ENCODE assay signal across 27 cellular contexts in genomic region chr10:60298408-60299389, GRCh38.
DNase-seq lines count a peak whose midpoint lies in the region; ATAC-seq and TF ChIP-seq lines count a peak whose summit lies in the region.
"Had no signal": no experiment of that assay in that cellular context is flagged by ENCODE, and none has a peak within 500 bp of the region (broad histone marks: within the 10 kb centered on the region; RNA-seq: fewer than 3 reads in every experiment).

No MANE protein-coding gene starts in this region.

- H3K4me1 Mint-ChIP-seq in brain: peaks cover 39% of the 10 kb centered on the region
- H3K4me1 Mint-ChIP-seq in CD4-positive, alpha-beta T cell (ENCODE audit: low read depth): peaks cover 6% of the 10 kb centered on the region
- H3K4me1 Mint-ChIP-seq: CD14-positive monocyte had no signal

- TF ChIP-seq CTCF in cardiac muscle cell (IDR thresholded peaks at IDR 0.05; ENCODE audit: low read depth, low read length) (no peak), brain (conservative IDR thresholded peaks at IDR 0.05) (no peak), colonic mucosa (IDR thresholded peaks at IDR 0.05) (no peak)
- TF ChIP-seq CTCF in CD4-positive, alpha-beta T cell (IDR thresholded peaks at IDR 0.05): no peak

- H3K27me3 ChIP-seq in cardiac muscle cell: no peaks in the 10 kb centered on the region
- H3K27me3 ChIP-seq in right cardiac atrium (ENCODE audit: control insufficient read depth, insufficient read depth): no peaks in the 10 kb centered on the region
- no peaks in the 10 kb centered on the region for H3K27me3 ChIP-seq in stomach smooth muscle (ENCODE audit: control insufficient read depth in 1 of 2, insufficient read depth in 2 of 2, low read length in 2 of 2)
- H3K27me3 ChIP-seq in colonic mucosa: no peaks in the 10 kb centered on the region
- H3K27me3 ChIP-seq in CD4-positive, alpha-beta T cell (ENCODE audit: control insufficient read depth, insufficient read depth, low read length): no peaks in the 10 kb centered on the region
- H3K27me3 ChIP-seq: suprapubic skin, upper lobe of right lung had no signal

- CTCF ChIA-PET in CD4-positive, alpha-beta T cell (lab: Charles Lee): no interaction called here

- no peak for DNase-seq in cardiac muscle cell (ENCODE audit: low read depth in 1 of 2, low spot score in 1 of 2)
- DNase-seq in left cardiac atrium: no peak
- DNase-seq in right cardiac atrium: no peak
- no peak for DNase-seq in colonic mucosa
- no peak for DNase-seq in CD4-positive, alpha-beta T cell
- DNase-seq: activated CD4-positive, alpha-beta memory T cell treated with anti-CD3 and anti-CD28 coated beads for 36 hours; activated CD4-positive, alpha-beta T cell treated with anti-CD3 and anti-CD28 coated beads for 1 hour; activated naive CD4-positive, alpha-beta T cell treated with Interleukin-2 at 50 U/mL for 16 hours; Calu3; DND-41; GOT3; head of caudate nucleus; kidney; NCI-H1436 treated with DMSO at 0.1 percent for 48 hours; NCI-H526; occipital lobe; small intestine; stimulated activated naive CD4-positive, alpha-beta T cell; upper lobe of right lung had no signal

- H3K27ac ChIP-seq in cardiac muscle cell (peak overlapping the region; percentile 98), right cardiac atrium (ENCODE audit: low read length) (no peak overlapping the region), stomach smooth muscle (ENCODE audit: low read length) (no peak overlapping the region), colonic mucosa (no peak overlapping the region)
- no peak overlapping the region for H3K27ac ChIP-seq in CD4-positive, alpha-beta T cell (ENCODE audit: low read depth, low read length)
- H3K27ac ChIP-seq: suprapubic skin, upper lobe of right lung had no signal

- POLR2A ChIA-PET in CD4-positive, alpha-beta T cell (lab: Charles Lee): no interaction called here

- peak overlapping the region in 1 of 2 donors; percentile 35 for H3K9ac ChIP-seq in stomach smooth muscle (ENCODE audit: low read length in 2 of 2)
- no peak overlapping the region for H3K9ac ChIP-seq in colonic mucosa (ENCODE audit: low read depth in 2 of 2, low read length in 2 of 2)

- H3K4me3 ChIP-seq in cardiac muscle cell (peak overlapping the region; percentile 14), right cardiac atrium (ENCODE audit: low read length) (peak overlapping the region; percentile 85), stomach smooth muscle (ENCODE audit: low read length in 2 of 2) (peak overlapping the region; percentile 4 to 56), colonic mucosa (no peak overlapping the region)
- H3K4me3 ChIP-seq: lung, suprapubic skin had no signal

- intact Hi-C loops in left cardiac atrium (cut with DNase I) (no loop called here), right cardiac atrium (cut with DNase I) (no loop called here), colonic mucosa (cut with DNase I) (no loop called here)
- intact Hi-C loops in CD4-positive, alpha-beta T cell (cut with DNase I, micrococcal nuclease): no loop called here

- H3K36me3 ChIP-seq in cardiac muscle cell: no peaks in the 10 kb centered on the region
- no peaks in the 10 kb centered on the region for H3K36me3 ChIP-seq in stomach smooth muscle (ENCODE audit: control insufficient read depth in 2 of 2, insufficient read depth in 2 of 2, low read length in 2 of 2)
- H3K36me3 ChIP-seq in colonic mucosa: no peaks in the 10 kb centered on the region
- H3K36me3 ChIP-seq: suprapubic skin, upper lobe of right lung had no signal

- H3K9me3 ChIP-seq in cardiac muscle cell (ENCODE audit: low read depth) (no peaks in the 10 kb centered on the region), right cardiac atrium (ENCODE audit: control insufficient read depth, low read length) (no peaks in the 10 kb centered on the region), stomach smooth muscle (ENCODE audit: control insufficient read depth in 2 of 2, low read length in 2 of 2) (no peaks in the 10 kb centered on the region), colonic mucosa (no peaks in the 10 kb centered on the region)
- H3K9me3 ChIP-seq in CD4-positive, alpha-beta T cell (ENCODE audit: control insufficient read depth, low read length): no peaks in the 10 kb centered on the region
- H3K9me3 ChIP-seq: suprapubic skin, upper lobe of right lung had no signal

- peak overlapping the region in 3 of 5 experiments; percentile 30 to 63 (median 49) for H3K4me3 Mint-ChIP-seq in brain
- no peak overlapping the region for H3K4me3 Mint-ChIP-seq in CD4-positive, alpha-beta T cell
- H3K4me3 Mint-ChIP-seq: activated CD4-positive, alpha-beta memory T cell treated with anti-CD3 and anti-CD28 coated beads for 36 hours; CD14-positive monocyte; natural killer cell treated with Interleukin-12 subunit alpha and Interleukin-12 subunit beta and Interleukin-15 and Interleukin-18, amount 100 ng/mL, for 72 hours; T-helper 2 cell treated with Interferon-gamma antibody and Interleukin-4, amounts not matched to agents 5 μg/mL and 100 μg/mL, for 36 hours had no signal

- 49% methylated on average over 9 of the region's 9 CpGs for WGBS in right cardiac atrium

- H3K9me3 Mint-ChIP-seq in brain: peaks cover 0 to 6% (median 3%) of the 10 kb centered on the region in 5 experiments
- H3K9me3 Mint-ChIP-seq in CD4-positive, alpha-beta T cell: no peaks in the 10 kb centered on the region
- H3K9me3 Mint-ChIP-seq: activated CD4-positive, alpha-beta memory T cell treated with anti-CD3 and anti-CD28 coated beads for 36 hours; natural killer cell treated with Interleukin-12 subunit alpha and Interleukin-12 subunit beta and Interleukin-15 and Interleukin-18, amount 100 ng/mL, for 72 hours; T-helper 2 cell treated with Interferon-gamma antibody and Interleukin-4, amounts not matched to agents 5 μg/mL and 100 μg/mL, for 36 hours had no signal

- H3K4me1 ChIP-seq in cardiac muscle cell (ENCODE audit: low read depth) (peaks cover 51% of the 10 kb centered on the region), right cardiac atrium (ENCODE audit: control insufficient read depth, insufficient read depth, low read length) (peaks cover 5% of the 10 kb centered on the region), stomach smooth muscle (ENCODE audit: control insufficient read depth, insufficient read depth, low read length) (no peaks in the 10 kb centered on the region), colonic mucosa (no peaks in the 10 kb centered on the region)
- H3K4me1 ChIP-seq: suprapubic skin, upper lobe of right lung had no signal

- H3K27ac Mint-ChIP-seq in brain: peak overlapping the region in 2 of 5 experiments; percentile 35 to 71
- no peak overlapping the region for H3K27ac Mint-ChIP-seq in CD4-positive, alpha-beta T cell
- H3K27ac Mint-ChIP-seq: activated CD4-positive, alpha-beta memory T cell treated with anti-CD3 and anti-CD28 coated beads for 36 hours; CD14-positive monocyte; natural killer cell treated with Interleukin-12 subunit alpha and Interleukin-12 subunit beta and Interleukin-15 and Interleukin-18, amount 100 ng/mL, for 72 hours; T-helper 2 cell treated with Interferon-gamma antibody and Interleukin-4, amounts not matched to agents 5 μg/mL and 100 μg/mL, for 36 hours had no signal

- no peaks in the 10 kb centered on the region for H3K36me3 Mint-ChIP-seq in brain
- no peaks in the 10 kb centered on the region for H3K36me3 Mint-ChIP-seq in CD4-positive, alpha-beta T cell (ENCODE audit: low read depth)
- H3K36me3 Mint-ChIP-seq: activated CD4-positive, alpha-beta memory T cell treated with anti-CD3 and anti-CD28 coated beads for 36 hours; CD14-positive monocyte; natural killer cell treated with Interleukin-12 subunit alpha and Interleukin-12 subunit beta and Interleukin-15 and Interleukin-18, amount 100 ng/mL, for 72 hours had no signal

- H3K27me3 Mint-ChIP-seq in brain: no peaks in the 10 kb centered on the region
- no peaks in the 10 kb centered on the region for H3K27me3 Mint-ChIP-seq in CD4-positive, alpha-beta T cell
- H3K27me3 Mint-ChIP-seq: activated CD4-positive, alpha-beta memory T cell treated with anti-CD3 and anti-CD28 coated beads for 36 hours; natural killer cell treated with Interleukin-12 subunit alpha and Interleukin-12 subunit beta and Interleukin-15 and Interleukin-18, amount 100 ng/mL, for 72 hours had no signal

- ATAC-seq in left cardiac atrium: no peak
- no peak for ATAC-seq in right cardiac atrium
- no peak for ATAC-seq in GM18868 (IDR thresholded peaks at IDR 0.05; ENCODE audit: unreplicated experiment)
- no peak for ATAC-seq in CD4-positive, alpha-beta T cell (ENCODE audit: poor library complexity)
- ATAC-seq: natural killer cell treated with Interleukin-12 subunit alpha and Interleukin-12 subunit beta and Interleukin-15 and Interleukin-18, amount 100 ng/mL, for 72 hours; upper lobe of right lung had no signal
